36 cellular contexts compared by ENCODE assay signal in genomic region chr4:126761947-126762650, GRCh38.
"Had no signal": no experiment of that assay in that cellular context is flagged by ENCODE, and none has a peak within 500 bp of the region (broad histone marks: within the 10 kb centered on the region; RNA-seq: fewer than 3 reads in every experiment).

No MANE protein-coding gene starts in this region.

- H3K27me3 Mint-ChIP-seq: activated B cell treated with CpG ODN at 0.5 μM for 24 hours; activated CD4-positive, alpha-beta memory T cell treated with anti-CD3 and anti-CD28 coated beads for 36 hours had no signal

- H3K4me1 Mint-ChIP-seq: activated B cell treated with CpG ODN at 0.5 μM for 24 hours had no signal

- H3K36me3 Mint-ChIP-seq: activated CD4-positive, alpha-beta memory T cell treated with anti-CD3 and anti-CD28 coated beads for 36 hours; activated naive CD4-positive, alpha-beta T cell treated with anti-CD3 and anti-CD28 coated beads, Interleukin-2, amount 50 U/mL, for 72 hours had no signal

- H3K4me3 ChIP-seq: adrenal gland, body of pancreas, MG63, Peyer's patch had no signal

- H3K27ac ChIP-seq: adrenal gland, body of pancreas, Peyer's patch, VCaP had no signal

- H3K36me3 ChIP-seq: adrenal gland, MG63, Peyer's patch had no signal

- H3K4me3 Mint-ChIP-seq: activated B cell treated with CpG ODN at 0.5 μM for 24 hours; activated CD4-positive, alpha-beta memory T cell treated with anti-CD3 and anti-CD28 coated beads for 36 hours; activated naive CD4-positive, alpha-beta T cell treated with anti-CD3 and anti-CD28 coated beads for 36 hours; activated T-cell treated with anti-CD3 and anti-CD28 coated beads, Interleukin-2, amount 50 U/mL, for 4 hours; activated T-helper 1 cell treated with anti-CD3 and anti-CD28 coated beads, Interleukin-12 subunit alpha, Interleukin-12 subunit beta, Interleukin-2, Interleukin-4 antibody, amounts not matched to agents 30 ng/mL and 10 ng/mL and 1 ng/mL, durations not matched to agents 14 hours and 24 hours and 36 hours had no signal

- H3K27me3 ChIP-seq: adrenal gland, body of pancreas, MG63, Peyer's patch had no signal

- ATAC-seq: activated naive CD4-positive, alpha-beta T cell treated with anti-CD3 and anti-CD28 coated beads, Interleukin-2, amount 50 U/mL, for 72 hours; activated T-cell treated with anti-CD3 and anti-CD28 coated beads, Interleukin-2, amount 50 U/mL, for 4 hours; body of pancreas had no signal

- DNase-seq: activated B cell treated with CpG ODN at 0.5 μM for 24 hours; activated CD4-positive, alpha-beta memory T cell treated with anti-CD3 and anti-CD28 coated beads for 36 hours; activated CD4-positive, alpha-beta T cell treated with anti-CD3 and anti-CD28 coated beads for 4 hours; activated CD4-positive, alpha-beta T cell treated with anti-CD3 and anti-CD28 coated beads, Interleukin-2, amount 50 U/mL, for 1 hour; activated CD4-positive, CD25-positive, alpha-beta regulatory T cell treated with anti-CD3 and anti-CD28 coated beads, Interleukin-2, amount 50 U/mL, for 72 hours; activated CD8-positive, alpha-beta memory T cell treated with anti-CD3 and anti-CD28 coated beads, Interleukin-2, amount 50 U/mL, for 4 hours; activated gamma-delta T cell treated with Interleukin-2 at 50 U/mL for 16 hours; activated naive CD4-positive, alpha-beta T cell treated with anti-CD3 and anti-CD28 coated beads for 36 hours; activated T-cell treated with anti-CD3 and anti-CD28 coated beads for 4 hours; activated T-cell treated with anti-CD3 and anti-CD28 coated beads, Interleukin-2, amount 50 U/mL, for 4 hours; adrenal gland; body of pancreas; central memory CD4-positive, alpha-beta T cell; Kasumi-1; KG1; MG63; NCI-H1048; NCI-H1105 treated with DMSO at 0.1 percent for 48 hours; NCI-H1436; NCI-H1694; NCI-H1930; NCI-H2081 treated with DMSO at 0.1 percent for 48 hours; NCI-H226; NCI-H446 treated with DMSO at 0.1 percent for 48 hours; NCI-H526; NCI-H774; Peyer's patch; Right ventricle myocardium superior; RPMI8226; SW 1271; T-helper 1 cell; T-helper 2 cell; T-helper 9 cell had no signal

- H3K4me1 ChIP-seq: adrenal gland, body of pancreas, Peyer's patch had no signal

- H3K9me3 Mint-ChIP-seq: activated B cell treated with CpG ODN at 0.5 μM for 24 hours had no signal

- H3K27ac Mint-ChIP-seq: activated B cell treated with CpG ODN at 0.5 μM for 24 hours; activated CD4-positive, alpha-beta memory T cell treated with anti-CD3 and anti-CD28 coated beads for 36 hours; activated naive CD4-positive, alpha-beta T cell treated with anti-CD3 and anti-CD28 coated beads for 36 hours; activated naive CD4-positive, alpha-beta T cell treated with anti-CD3 and anti-CD28 coated beads, Interleukin-2, amount 50 U/mL, for 72 hours; activated T-helper 1 cell treated with anti-CD3 and anti-CD28 coated beads, Interleukin-12 subunit alpha, Interleukin-12 subunit beta, Interleukin-2, Interleukin-4 antibody, amounts not matched to agents 30 ng/mL and 10 ng/mL and 1 ng/mL, durations not matched to agents 14 hours and 24 hours and 36 hours had no signal

- H3K9me3 ChIP-seq: adrenal gland, body of pancreas, MG63, Peyer's patch had no signal
